Comparison of ENCODE assay signal across 1 cellular context in genomic region chr6:6684365-6684833, GRCh38.
TF ChIP-seq lines count a peak whose summit lies in the region.

No MANE protein-coding gene starts in this region.

TF ChIP-seq in K562, 482 proteins besides CTCF, POLR2A, EP300 and RAD21 (continued from another document and continues in another):
- TF ChIP-seq ZBTB5 (IDR thresholded peaks at IDR 0.05) (no peak), ESRRB (CRISPR knock-in tag; IDR thresholded peaks at IDR 0.05; ENCODE audit: borderline replicate concordance) (no peak), POLR2AphosphoS2 (IDR thresholded peaks at IDR 0.05; ENCODE audit: low read length) (no peak), DPF2 (IDR thresholded peaks at IDR 0.05) (peak; percentile 96), RBM25 (IDR thresholded peaks at IDR 0.05; ENCODE audit: low read depth, low read length, severe bottlenecking) (no peak), RBM22 (IDR thresholded peaks at IDR 0.05; ENCODE audit: low read depth, low read length, poor library complexity, severe bottlenecking) (no peak), BHLHE40 (IDR thresholded peaks at IDR 0.05; ENCODE audit: low read length) (peak; percentile 95), EZH2 (IDR thresholded peaks at IDR 0.05; ENCODE audit: borderline replicate concordance, low read depth, low read length) (no peak), KDM5B (IDR thresholded peaks at IDR 0.05; ENCODE audit: insufficient replicate concordance, low read depth, low read length) (no peak), NRF1 (conservative IDR thresholded peaks at IDR 0.05 in 1 of 2, IDR thresholded peaks at IDR 0.05 in 1 of 2) (no peak), ZFP30 (CRISPR knock-in tag; IDR thresholded peaks at IDR 0.05; ENCODE audit: borderline replicate concordance) (no peak), AFF4 (CRISPR knock-in tag; IDR thresholded peaks at IDR 0.05) (no peak), PBX2 (CRISPR knock-in tag; IDR thresholded peaks at IDR 0.05; ENCODE audit: low read depth) (no peak), PBX2 (tag; conservative IDR thresholded peaks at IDR 0.05; ENCODE audit: low read depth) (peak; percentile 53), YBX1 (IDR thresholded peaks at IDR 0.05) (no peak), SMARCC2 (IDR thresholded peaks at IDR 0.05; ENCODE audit: low read depth) (peak; percentile 79), SMC3 (conservative IDR thresholded peaks at IDR 0.05; ENCODE audit: insufficient read depth, low read depth, low read length) (no peak), MEIS2 (IDR thresholded peaks at IDR 0.05; ENCODE audit: partially characterized antibody) (peak; percentile 84), JUND (IDR thresholded peaks at IDR 0.05; ENCODE audit: borderline replicate concordance, low read depth, low read length) (peak; percentile 75), JUND (tag; IDR thresholded peaks at IDR 0.05; ENCODE audit: borderline replicate concordance, low read depth, low read length) (peak; percentile 43; the same call in 1 of the 3 replicates), ETV1 (tag; conservative IDR thresholded peaks at IDR 0.05; ENCODE audit: low read depth) (no peak), GABPB1 (CRISPR knock-in tag; IDR thresholded peaks at IDR 0.05) (peak; percentile 73), SIRT6 (IDR thresholded peaks at IDR 0.05; ENCODE audit: low read depth, low read length) (no peak), ETS2 (tag; IDR thresholded peaks at IDR 0.05; ENCODE audit: borderline replicate concordance, poor library complexity, severe bottlenecking) (no peak), MITF (IDR thresholded peaks at IDR 0.05) (peak; percentile 56; the same call in 1 of the 2 replicates), ZNF280B (CRISPR knock-in tag; IDR thresholded peaks at IDR 0.05) (no peak), PTRF (tag; IDR thresholded peaks at IDR 0.05) (no peak), ZNF609 (CRISPR knock-in tag; IDR thresholded peaks at IDR 0.05; ENCODE audit: borderline replicate concordance) (peak; percentile 82; the same call in 1 of the 2 replicates), ZNF707 (CRISPR knock-in tag; conservative IDR thresholded peaks at IDR 0.05) (no peak), ZNF668 (CRISPR knock-in tag; IDR thresholded peaks at IDR 0.05) (no peak), THAP7 (CRISPR knock-in tag; IDR thresholded peaks at IDR 0.05) (no peak), HMGN3 (IDR thresholded peaks at IDR 0.05; ENCODE audit: borderline replicate concordance, extremely low read depth, insufficient read length, low read depth, low read length) (no peak), CREB1 (IDR thresholded peaks at IDR 0.05) (peak; percentile 88), CREB1 (CRISPR knock-in tag; IDR thresholded peaks at IDR 0.05) (peak; percentile 87), ZNF589 (CRISPR knock-in tag; IDR thresholded peaks at IDR 0.05; ENCODE audit: low read depth) (peak; percentile 64; the same call in 1 of the 2 replicates), HBP1 (CRISPR knock-in tag; IDR thresholded peaks at IDR 0.05) (no peak), KDM2B (CRISPR knock-in tag; IDR thresholded peaks at IDR 0.05) (no peak), UBTF (IDR thresholded peaks at IDR 0.05; ENCODE audit: borderline replicate concordance in 1 of 2, low read depth in 2 of 2, low read length in 2 of 2) (0 out of 4 replicates have a peak, but pooled peaks of 1 of the 2 experiments have one; percentile 29), FOXA3 (CRISPR knock-in tag; conservative IDR thresholded peaks at IDR 0.05 in 1 of 2, IDR thresholded peaks at IDR 0.05 in 1 of 2) (no peak), BMI1 (IDR thresholded peaks at IDR 0.05; ENCODE audit: low read length) (no peak)
